Comparison of ENCODE assay signal across 18 cellular contexts in genomic region chr17:76504117-76504516, GRCh38. TPM values are rescaled to one million over a fixed set of nuclear protein-coding genes. Genes with fewer than 3 reads are reported as not detected.
DNase-seq lines count a peak whose midpoint lies in the region; ATAC-seq and TF ChIP-seq lines count a peak whose summit lies in the region.
"Had no signal": no experiment of that assay in that cellular context is flagged by ENCODE, and none has a peak within 500 bp of the region (broad histone marks: within the 10 kb centered on the region; RNA-seq: fewer than 3 reads in every experiment).

No MANE protein-coding gene starts in this region.

- H3K9me3 Mint-ChIP-seq in natural killer cell: no peaks in the 10 kb centered on the region
- H3K9me3 Mint-ChIP-seq in natural killer cell treated with Interleukin-12 subunit alpha and Interleukin-12 subunit beta and Interleukin-15 and Interleukin-18, amount 100 ng/mL, for 72 hours: no peaks in the 10 kb centered on the region
- H3K9me3 Mint-ChIP-seq: activated naive CD4-positive, alpha-beta T cell treated with anti-CD3 and anti-CD28 coated beads, Interleukin-2, amount 10 ng/mL, durations not matched to agents 7 days and 5 days had no signal

- H3K27me3 Mint-ChIP-seq in natural killer cell (ENCODE audit: low read depth in 2 of 2): no peaks in the 10 kb centered on the region
- H3K27me3 Mint-ChIP-seq in natural killer cell treated with Interleukin-12 subunit alpha and Interleukin-12 subunit beta and Interleukin-15 and Interleukin-18, amount 100 ng/mL, for 72 hours: no peaks in the 10 kb centered on the region
- H3K27me3 Mint-ChIP-seq: activated CD8-positive, alpha-beta memory T cell treated with anti-CD3 and anti-CD28 coated beads, Interleukin-2, amount 10 ng/mL, durations not matched to agents 7 days and 5 days had no signal

- H3K4me1 Mint-ChIP-seq in natural killer cell: peaks cover 22 to 39% of the 10 kb centered on the region in 2 donors
- peaks cover 24 to 37% of the 10 kb centered on the region in 2 donors for H3K4me1 Mint-ChIP-seq in natural killer cell treated with Interleukin-12 subunit alpha and Interleukin-12 subunit beta and Interleukin-15 and Interleukin-18, amount 100 ng/mL, for 72 hours (ENCODE audit: low read depth in 2 of 2)

- no peak for TF ChIP-seq CTCF in natural killer cell (IDR thresholded peaks at IDR 0.05)

- no peak overlapping the region for H3K27ac Mint-ChIP-seq in natural killer cell
- H3K27ac Mint-ChIP-seq in natural killer cell treated with Interleukin-12 subunit alpha and Interleukin-12 subunit beta and Interleukin-15 and Interleukin-18, amount 100 ng/mL, for 72 hours: no peak overlapping the region
- H3K27ac Mint-ChIP-seq: activated CD8-positive, alpha-beta memory T cell treated with anti-CD3 and anti-CD28 coated beads, Interleukin-2, amount 10 ng/mL, durations not matched to agents 7 days and 5 days; activated naive CD4-positive, alpha-beta T cell treated with anti-CD3 and anti-CD28 coated beads, Interleukin-2, amount 10 ng/mL, durations not matched to agents 7 days and 5 days; progenitor cell of endocrine pancreas had no signal

- no peaks in the 10 kb centered on the region for H3K36me3 Mint-ChIP-seq in natural killer cell
- H3K36me3 Mint-ChIP-seq in natural killer cell treated with Interleukin-12 subunit alpha and Interleukin-12 subunit beta and Interleukin-15 and Interleukin-18, amount 100 ng/mL, for 72 hours: no peaks in the 10 kb centered on the region
- H3K36me3 Mint-ChIP-seq: activated CD8-positive, alpha-beta memory T cell treated with anti-CD3 and anti-CD28 coated beads, Interleukin-2, amount 10 ng/mL, durations not matched to agents 7 days and 5 days; activated naive CD4-positive, alpha-beta T cell treated with anti-CD3 and anti-CD28 coated beads, Interleukin-2, amount 10 ng/mL, durations not matched to agents 7 days and 5 days had no signal

- intact Hi-C loops in natural killer cell (cut with micrococcal nuclease): no loop called here

- TF ChIP-seq POLR2A in erythroblast (IDR thresholded peaks at IDR 0.05; ENCODE audit: low read length): no peak

- peak overlapping the region; percentile 47 for H3K4me3 Mint-ChIP-seq in natural killer cell
- no peak overlapping the region for H3K4me3 Mint-ChIP-seq in natural killer cell treated with Interleukin-12 subunit alpha and Interleukin-12 subunit beta and Interleukin-15 and Interleukin-18, amount 100 ng/mL, for 72 hours
- H3K4me3 Mint-ChIP-seq: activated CD8-positive, alpha-beta memory T cell treated with anti-CD3 and anti-CD28 coated beads, Interleukin-2, amount 10 ng/mL, durations not matched to agents 7 days and 5 days; activated naive CD4-positive, alpha-beta T cell treated with anti-CD3 and anti-CD28 coated beads, Interleukin-2, amount 10 ng/mL, durations not matched to agents 7 days and 5 days had no signal

- ATAC-seq in natural killer cell: no peak
- no peak for ATAC-seq in natural killer cell treated with Interleukin-12 subunit alpha and Interleukin-12 subunit beta and Interleukin-15 and Interleukin-18, amount 100 ng/mL, for 72 hours
- ATAC-seq in GM21447 (IDR thresholded peaks at IDR 0.05; ENCODE audit: unreplicated experiment): no peak
- no peak for ATAC-seq in GM21786 (IDR thresholded peaks at IDR 0.05; ENCODE audit: unreplicated experiment)
- ATAC-seq in GM18519 (IDR thresholded peaks at IDR 0.05; ENCODE audit: low FRiP score, unreplicated experiment): no peak
- ATAC-seq: activated CD8-positive, alpha-beta memory T cell treated with anti-CD3 and anti-CD28 coated beads, Interleukin-2, amount 10 ng/mL, durations not matched to agents 7 days and 5 days had no signal

- DNase-seq in natural killer cell: no peak
- no peak for DNase-seq in natural killer cell treated with Interleukin-12 subunit alpha and Interleukin-12 subunit beta and Interleukin-15 and Interleukin-18, amount 100 ng/mL, for 72 hours (ENCODE audit: low spot score)
- DNase-seq in NCI-H69 (lab: John Stamatoyannopoulos, UW): peak; percentile 30
- peak; percentile 46 to 48 for DNase-seq in erythroblast (lab: John Stamatoyannopoulos, UW)
- no peak for DNase-seq in NCI-H2196 (lab: John Stamatoyannopoulos, UW; ENCODE audit: unreplicated experiment)
- DNase-seq: activated CD8-positive, alpha-beta memory T cell treated with anti-CD3 and anti-CD28 coated beads, Interleukin-2, amount 10 ng/mL, durations not matched to agents 7 days and 5 days; activated naive CD4-positive, alpha-beta T cell treated with anti-CD3 and anti-CD28 coated beads, Interleukin-2, amount 10 ng/mL, durations not matched to agents 7 days and 5 days; central memory CD4-positive, alpha-beta T cell; NCI-H1436 treated with DMSO at 0.1 percent for 48 hours; NCI-H510A treated with DMSO at 0.1 percent for 48 hours; stimulated activated CD4-positive, alpha-beta T cell treated with anti-CD3 and anti-CD28 coated beads, Interleukin-15, amount 100 ng/mL, for 24 hours; testis had no signal

RNA-seq across cellular contexts. Expression of gene RHBDF2, which starts 2.9 kb away (rescaled TPM):
- 100 to 1,000 TPM; 194 to 233 (median 202) TPM for total RNA-seq in natural killer cell
- total RNA-seq in natural killer cell treated with Interleukin-12 subunit alpha and Interleukin-12 subunit beta and Interleukin-15 and Interleukin-18, amount 100 ng/mL, for 72 hours: 100 to 1,000 TPM; 156 to 234 TPM

RNA-seq across cellular contexts. Expression of gene CYGB, which starts 33.4 kb away (rescaled TPM):
- under 1 TPM; 0.12 to 0.33 (median 0.16) TPM for total RNA-seq in natural killer cell
- total RNA-seq in natural killer cell treated with Interleukin-12 subunit alpha and Interleukin-12 subunit beta and Interleukin-15 and Interleukin-18, amount 100 ng/mL, for 72 hours: 1 to 10 TPM; 1.0 to 2.9 TPM
- total RNA-seq: activated CD8-positive, alpha-beta memory T cell treated with anti-CD3 and anti-CD28 coated beads, Interleukin-2, amount 10 ng/mL, durations not matched to agents 7 days and 5 days had no signal

RNA-seq across cellular contexts. Expression of gene PRCD, which starts 35.7 kb away (rescaled TPM):
- 1 to 10 TPM in 1 of 3 donors, under 1 TPM in 2; 0.77 to 1.1 (median 0.82) TPM for total RNA-seq in natural killer cell
- total RNA-seq in natural killer cell treated with Interleukin-12 subunit alpha and Interleukin-12 subunit beta and Interleukin-15 and Interleukin-18, amount 100 ng/mL, for 72 hours: under 1 TPM in 1 of 2 donors, not detected in 1; 0.78 TPM
- total RNA-seq: activated CD8-positive, alpha-beta memory T cell treated with anti-CD3 and anti-CD28 coated beads, Interleukin-2, amount 10 ng/mL, durations not matched to agents 7 days and 5 days; kidney epithelial cell had no signal

RNA-seq across cellular contexts. Expression of gene AANAT, which starts 36.7 kb away (rescaled TPM):
- under 1 TPM in 2 of 3 donors, not detected in 1; 0.28 to 0.50 TPM for total RNA-seq in natural killer cell
- total RNA-seq in natural killer cell treated with Interleukin-12 subunit alpha and Interleukin-12 subunit beta and Interleukin-15 and Interleukin-18, amount 100 ng/mL, for 72 hours: under 1 TPM in 1 of 2 donors, not detected in 1; 0.78 TPM
- total RNA-seq: activated CD8-positive, alpha-beta memory T cell treated with anti-CD3 and anti-CD28 coated beads, Interleukin-2, amount 10 ng/mL, durations not matched to agents 7 days and 5 days; glomerular endothelial cell; kidney epithelial cell; progenitor cell of endocrine pancreas had no signal

RNA-seq across cellular contexts. Expression of gene UBE2O, which starts 51.2 kb away (rescaled TPM):
- total RNA-seq in natural killer cell: 10 to 100 TPM; 34.9 to 40.2 (median 37.7) TPM
- 10 to 100 TPM; 46.7 to 66.9 TPM for total RNA-seq in natural killer cell treated with Interleukin-12 subunit alpha and Interleukin-12 subunit beta and Interleukin-15 and Interleukin-18, amount 100 ng/mL, for 72 hours

Comparison
In these comparisons a context has a peak if more than half of its experiments do, and no peak if none do; other contexts are left out.
1. DNase-seq: peak in NCI-H69 (single experiment) and erythroblast (2 of 2); none in natural killer cell (single experiment), natural killer cell treated with Interleukin-12 subunit alpha and Interleukin-12 subunit beta and Interleukin-15 and Interleukin-18, amount 100 ng/mL, for 72 hours (single experiment) and NCI-H2196 (single experiment).